12 cellular contexts compared by ENCODE assay signal in the genomic region with DNA sequence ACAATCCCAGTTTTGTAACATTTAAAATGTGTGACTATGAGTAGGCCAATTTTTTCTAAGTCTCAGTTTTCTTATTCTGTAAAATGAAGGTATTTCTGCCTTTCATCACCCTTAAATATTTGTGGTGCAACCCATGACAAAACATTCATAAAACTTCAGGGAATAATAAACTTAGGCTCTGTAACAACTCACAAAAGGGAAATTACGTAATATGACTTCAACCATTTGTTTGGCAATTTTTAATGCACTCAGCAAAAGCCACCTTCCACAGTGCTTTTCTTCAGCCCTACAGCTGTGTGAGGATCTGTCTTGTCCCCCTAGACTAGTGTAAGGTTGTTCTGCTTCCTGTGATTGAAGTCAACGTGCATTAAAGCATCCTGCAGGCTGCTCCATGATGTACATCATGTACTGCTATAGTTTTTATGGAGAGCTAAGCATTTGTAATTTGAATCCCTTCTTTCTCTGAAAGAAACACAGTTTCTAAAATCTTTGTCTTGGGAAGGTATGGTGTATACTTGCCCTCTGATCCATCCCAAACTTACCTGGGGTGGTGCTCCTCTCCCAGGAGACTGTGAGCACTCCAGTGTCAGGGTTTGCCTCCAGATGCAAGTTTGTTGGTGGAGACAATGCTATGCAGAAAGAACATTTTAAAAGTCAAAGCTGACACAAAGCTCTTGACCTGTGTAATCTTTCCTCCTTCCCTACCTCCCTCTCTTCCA. TPM values are rescaled to one million over a fixed set of nuclear protein-coding genes. Genes with fewer than 3 reads are reported as not detected.
A peak's percentile ranks its signal among the peaks of the same experiment; 100 is the strongest.
DNase-seq lines count a peak whose midpoint lies in the region; TF ChIP-seq lines count a peak whose summit lies in the region.
"Had no signal": no experiment of that assay in that cellular context is flagged by ENCODE, and none has a peak within 500 bp of the region (broad histone marks: within the 10 kb centered on the region; RNA-seq: fewer than 3 reads in every experiment).

No MANE protein-coding gene starts in this region.

- H3K9me3 ChIP-seq in SJSA1 (replicated peaks), result no peaks in the 10 kb centered on the region
- H3K9me3 ChIP-seq in transverse colon, result no peaks in the 10 kb centered on the region
- H3K9me3 ChIP-seq: SJCRH30 had no signal

- peaks cover 17% of the 10 kb centered on the region for H3K4me1 ChIP-seq in SJSA1 (replicated peaks)
- peaks cover 0 to 11% (median 2%) of the 10 kb centered on the region in 4 donors for H3K4me1 ChIP-seq in transverse colon

- H3K27ac ChIP-seq in SJSA1 (peak overlapping the region; percentile 19; the same call in 1 of the 2 replicates), transverse colon (peak overlapping the region; percentile 8 to 70 (median 20))
- H3K27ac ChIP-seq: SJCRH30 had no signal

- H3K4me3 ChIP-seq in SJSA1 (no peak overlapping the region), transverse colon (no peak overlapping the region)
- H3K4me3 ChIP-seq: SJCRH30 had no signal

- POLR2A ChIA-PET in activated CD4-positive, alpha-beta memory T cell treated with anti-CD3 and anti-CD28 coated beads, Interleukin-2, amount 10 ng/mL, durations not matched to agents 7 days and 5 days (lab: Charles Lee), result no interaction called here

- H3K36me3 Mint-ChIP-seq in activated CD4-positive, alpha-beta memory T cell treated with anti-CD3 and anti-CD28 coated beads, Interleukin-2, amount 10 ng/mL, durations not matched to agents 7 days and 5 days (ENCODE audit: low read depth), result no peaks in the 10 kb centered on the region
- no peaks in the 10 kb centered on the region for H3K36me3 Mint-ChIP-seq in activated T-cell treated with anti-CD3 and anti-CD28 coated beads, Interleukin-2, amount 50 U/mL, for 24 hours (ENCODE audit: low read depth)

- no peak for TF ChIP-seq EP300 in transverse colon (IDR thresholded peaks at IDR 0.05; ENCODE audit: low read depth)

- intact Hi-C loops in transverse colon (cut with DNase I; ENCODE audit: low total_unique reads), result no loop called here

- H3K36me3 ChIP-seq in SJSA1, result peaks cover 92% of the 10 kb centered on the region
- H3K36me3 ChIP-seq in transverse colon, result no peaks in the 10 kb centered on the region

- peaks cover 4% of the 10 kb centered on the region for H3K27me3 Mint-ChIP-seq in activated CD4-positive, alpha-beta memory T cell treated with anti-CD3 and anti-CD28 coated beads, Interleukin-2, amount 10 ng/mL, durations not matched to agents 7 days and 5 days
- peaks cover 8% of the 10 kb centered on the region for H3K27me3 Mint-ChIP-seq in activated T-cell treated with anti-CD3 and anti-CD28 coated beads, Interleukin-2, amount 50 U/mL, for 24 hours

- H3K9me3 Mint-ChIP-seq in activated CD4-positive, alpha-beta memory T cell treated with anti-CD3 and anti-CD28 coated beads, Interleukin-2, amount 10 ng/mL, durations not matched to agents 7 days and 5 days, result no peaks in the 10 kb centered on the region
- H3K9me3 Mint-ChIP-seq in activated T-cell treated with anti-CD3 and anti-CD28 coated beads, Interleukin-2, amount 50 U/mL, for 24 hours, result no peaks in the 10 kb centered on the region

- no peak for TF ChIP-seq POLR2A in transverse colon (IDR thresholded peaks at IDR 0.05)

- TF ChIP-seq CTCF in transverse colon (IDR thresholded peaks at IDR 0.05), result no peak

- H3K27me3 ChIP-seq in SJSA1 (replicated peaks) (no peaks in the 10 kb centered on the region), transverse colon (no peaks in the 10 kb centered on the region)
- H3K27me3 ChIP-seq: SJCRH30 had no signal

- H3K4me1 Mint-ChIP-seq in activated CD4-positive, alpha-beta memory T cell treated with anti-CD3 and anti-CD28 coated beads, Interleukin-2, amount 10 ng/mL, durations not matched to agents 7 days and 5 days, result no peaks in the 10 kb centered on the region
- H3K4me1 Mint-ChIP-seq in activated T-cell treated with anti-CD3 and anti-CD28 coated beads, Interleukin-2, amount 50 U/mL, for 24 hours (ENCODE audit: low read depth), result no peaks in the 10 kb centered on the region

- in situ Hi-C loops in transverse colon (cut with MboI; ENCODE audit: low pct_ligation_motif_present in 1 of 4, low pct_unique_long_range_greater_than_20kb in 1 of 4, low sequenced_read_pairs in 3 of 4), result no loop called here

- H3K27ac Mint-ChIP-seq in activated CD4-positive, alpha-beta memory T cell treated with anti-CD3 and anti-CD28 coated beads, Interleukin-2, amount 10 ng/mL, durations not matched to agents 7 days and 5 days, result no peak overlapping the region
- no peak overlapping the region for H3K27ac Mint-ChIP-seq in activated T-cell treated with anti-CD3 and anti-CD28 coated beads, Interleukin-2, amount 50 U/mL, for 24 hours

- peak; percentile 14 for DNase-seq in NK-92 treated with Interleukin-12 subunit alpha and Interleukin-12 subunit beta, amount 100 ng/mL, for 24 hours (lab: John Stamatoyannopoulos, UW)
- DNase-seq in NK-92 (lab: John Stamatoyannopoulos, UW; ENCODE audit: unreplicated experiment), result no peak
- no peak for DNase-seq in SJSA1 (ENCODE audit: low read depth in 1 of 2, low spot score in 2 of 2)
- DNase-seq in glomerular visceral epithelial cell (ENCODE audit: extremely low spot score), result peak; percentile 41
- DNase-seq in transverse colon, result no peak
- DNase-seq in activated CD4-positive, alpha-beta memory T cell treated with anti-CD3 and anti-CD28 coated beads, Interleukin-2, amount 10 ng/mL, durations not matched to agents 7 days and 5 days, result no peak
- no peak for DNase-seq in amniotic stem cell (lab: John Stamatoyannopoulos, UW)
- DNase-seq in activated T-cell treated with anti-CD3 and anti-CD28 coated beads, Interleukin-2, amount 50 U/mL, for 24 hours, result no peak
- DNase-seq: activated CD4-positive, alpha-beta T cell treated with anti-CD3 and anti-CD28 coated beads for 1 hour; activated naive CD4-positive, alpha-beta T cell; NCI-H446; SJCRH30 had no signal

- CTCF ChIA-PET in activated CD4-positive, alpha-beta memory T cell treated with anti-CD3 and anti-CD28 coated beads, Interleukin-2, amount 10 ng/mL, durations not matched to agents 7 days and 5 days (lab: Charles Lee), result no interaction called here

- H3K4me3 Mint-ChIP-seq in activated CD4-positive, alpha-beta memory T cell treated with anti-CD3 and anti-CD28 coated beads, Interleukin-2, amount 10 ng/mL, durations not matched to agents 7 days and 5 days, result no peak overlapping the region
- no peak overlapping the region for H3K4me3 Mint-ChIP-seq in activated T-cell treated with anti-CD3 and anti-CD28 coated beads, Interleukin-2, amount 50 U/mL, for 24 hours

- 56 to 75% methylated on average over 2 of the region's 2 CpGs for WGBS in transverse colon (ENCODE audit: low coverage in 1 of 2), 2 donors

RNA-seq across cellular contexts. Expression of gene FN1, which starts 39.1 kb away (rescaled TPM):
- 498 and 887 TPM in 2 replicates for total RNA-seq in SJSA1 (2014; rRNA removed; shearing (Covaris generic))
- 100 to 1,000 TPM; 169 to 686 (median 215) TPM for total RNA-seq in transverse colon
- total RNA-seq in activated CD4-positive, alpha-beta memory T cell treated with anti-CD3 and anti-CD28 coated beads, Interleukin-2, amount 10 ng/mL, durations not matched to agents 7 days and 5 days, result 1 to 10 TPM; 1.8 to 2.2 TPM

Comparison
In these comparisons a context has a peak if more than half of its experiments do, and no peak if none do; other contexts are left out.
1. DNase-seq: peak in NK-92 treated with Interleukin-12 subunit alpha and Interleukin-12 subunit beta, amount 100 ng/mL, for 24 hours (single experiment) and glomerular visceral epithelial cell (single experiment); none in NK-92 (single experiment), SJSA1 (0 of 2), transverse colon (single experiment), activated CD4-positive, alpha-beta memory T cell treated with anti-CD3 and anti-CD28 coated beads, Interleukin-2, amount 10 ng/mL, durations not matched to agents 7 days and 5 days (single experiment), amniotic stem cell (single experiment) and activated T-cell treated with anti-CD3 and anti-CD28 coated beads, Interleukin-2, amount 50 U/mL, for 24 hours (single experiment).
2. RNA of gene FN1, which starts 39.1 kb away (total RNA-seq): 498 to 887 TPM in SJSA1 and 169 to 686 TPM in transverse colon; 1.8 to 2.2 TPM in activated CD4-positive, alpha-beta memory T cell treated with anti-CD3 and anti-CD28 coated beads, Interleukin-2, amount 10 ng/mL, durations not matched to agents 7 days and 5 days; every median in the first group is over 10 times any median in the second.